13 cellular contexts compared by ENCODE assay signal in genomic region chr6:46719099-46719498, GRCh38. TPM values are rescaled to one million over a fixed set of nuclear protein-coding genes. Genes with fewer than 3 reads are reported as not detected.
DNase-seq lines count a peak whose midpoint lies in the region; ATAC-seq lines count a peak whose summit lies in the region.
"Had no signal": no experiment of that assay in that cellular context is flagged by ENCODE, and none has a peak within 500 bp of the region (broad histone marks: within the 10 kb centered on the region; RNA-seq: fewer than 3 reads in every experiment).

No MANE protein-coding gene starts in this region.

- H3K36me3 Mint-ChIP-seq in activated T-cell treated with anti-CD3 and anti-CD28 coated beads, Interleukin-2, amount 50 U/mL, for 72 hours (ENCODE audit: insufficient read depth in 2 of 2) = no peaks in the 10 kb centered on the region
- H3K36me3 Mint-ChIP-seq in activated T-cell treated with anti-CD3 and anti-CD28 coated beads, Interleukin-2, amount 50 U/mL, for 24 hours (ENCODE audit: low read depth) = no peaks in the 10 kb centered on the region
- no peaks in the 10 kb centered on the region for H3K36me3 Mint-ChIP-seq in stimulated activated effector memory CD8-positive, alpha-beta T cell treated with anti-CD3 and anti-CD28 coated beads, Interleukin-12 subunit alpha, Interleukin-12 subunit beta, amount 100 ng/mL, for 72 hours

- H3K4me3 Mint-ChIP-seq in activated T-cell treated with anti-CD3 and anti-CD28 coated beads, Interleukin-2, amount 50 U/mL, for 72 hours = no peak overlapping the region
- H3K4me3 Mint-ChIP-seq in activated T-cell treated with anti-CD3 and anti-CD28 coated beads, Interleukin-2, amount 50 U/mL, for 24 hours = no peak overlapping the region
- no peak overlapping the region for H3K4me3 Mint-ChIP-seq in stimulated activated effector memory CD8-positive, alpha-beta T cell treated with anti-CD3 and anti-CD28 coated beads, Interleukin-12 subunit alpha, Interleukin-12 subunit beta, amount 100 ng/mL, for 72 hours

- H3K9me3 Mint-ChIP-seq in activated T-cell treated with anti-CD3 and anti-CD28 coated beads, Interleukin-2, amount 50 U/mL, for 72 hours = no peaks in the 10 kb centered on the region
- no peaks in the 10 kb centered on the region for H3K9me3 Mint-ChIP-seq in activated T-cell treated with anti-CD3 and anti-CD28 coated beads, Interleukin-2, amount 50 U/mL, for 24 hours
- H3K9me3 Mint-ChIP-seq in stimulated activated effector memory CD8-positive, alpha-beta T cell treated with anti-CD3 and anti-CD28 coated beads, Interleukin-12 subunit alpha, Interleukin-12 subunit beta, amount 100 ng/mL, for 72 hours = no peaks in the 10 kb centered on the region

- ATAC-seq in activated T-cell treated with anti-CD3 and anti-CD28 coated beads, Interleukin-2, amount 50 U/mL, for 72 hours (replicated peaks in 1 of 2) = peak; percentile 62 to 85
- peak; percentile 71 for ATAC-seq in stimulated activated effector memory CD8-positive, alpha-beta T cell treated with anti-CD3 and anti-CD28 coated beads, Interleukin-12 subunit alpha, Interleukin-12 subunit beta, amount 100 ng/mL, for 72 hours
- no peak for ATAC-seq in HG03521 (IDR thresholded peaks at IDR 0.05; ENCODE audit: unreplicated experiment)
- ATAC-seq: upper lobe of right lung had no signal

- peaks cover 33% of the 10 kb centered on the region for H3K27me3 Mint-ChIP-seq in activated T-cell treated with anti-CD3 and anti-CD28 coated beads, Interleukin-2, amount 50 U/mL, for 72 hours (ENCODE audit: low read depth)
- H3K27me3 Mint-ChIP-seq in activated T-cell treated with anti-CD3 and anti-CD28 coated beads, Interleukin-2, amount 50 U/mL, for 24 hours = peaks cover 44% of the 10 kb centered on the region

- no peak overlapping the region for H3K27ac Mint-ChIP-seq in activated T-cell treated with anti-CD3 and anti-CD28 coated beads, Interleukin-2, amount 50 U/mL, for 72 hours
- H3K27ac Mint-ChIP-seq in activated T-cell treated with anti-CD3 and anti-CD28 coated beads, Interleukin-2, amount 50 U/mL, for 24 hours = no peak overlapping the region
- H3K27ac Mint-ChIP-seq in stimulated activated effector memory CD8-positive, alpha-beta T cell treated with anti-CD3 and anti-CD28 coated beads, Interleukin-12 subunit alpha, Interleukin-12 subunit beta, amount 100 ng/mL, for 72 hours = no peak overlapping the region

- peaks cover 7% of the 10 kb centered on the region for H3K4me1 Mint-ChIP-seq in activated T-cell treated with anti-CD3 and anti-CD28 coated beads, Interleukin-2, amount 50 U/mL, for 72 hours (ENCODE audit: low read depth)
- peaks cover 2% of the 10 kb centered on the region for H3K4me1 Mint-ChIP-seq in activated T-cell treated with anti-CD3 and anti-CD28 coated beads, Interleukin-2, amount 50 U/mL, for 24 hours (ENCODE audit: low read depth)
- no peaks in the 10 kb centered on the region for H3K4me1 Mint-ChIP-seq in stimulated activated effector memory CD8-positive, alpha-beta T cell treated with anti-CD3 and anti-CD28 coated beads, Interleukin-12 subunit alpha, Interleukin-12 subunit beta, amount 100 ng/mL, for 72 hours

- DNase-seq in activated T-cell treated with anti-CD3 and anti-CD28 coated beads, Interleukin-2, amount 50 U/mL, for 72 hours = peak in 1 of 2 donors; percentile 4
- DNase-seq in activated T-cell treated with anti-CD3 and anti-CD28 coated beads, Interleukin-2, amount 50 U/mL, for 24 hours = no peak
- peak; percentile 8 to 9 for DNase-seq in SW 1271 (lab: John Stamatoyannopoulos, UW)
- DNase-seq in fibroblast of peridontal ligament (ENCODE audit: extremely low read depth) = peak; percentile 18
- no peak for DNase-seq in stimulated activated effector memory CD8-positive, alpha-beta T cell treated with anti-CD3 and anti-CD28 coated beads, Interleukin-12 subunit alpha, Interleukin-12 subunit beta, amount 100 ng/mL, for 72 hours (ENCODE audit: low spot score in 2 of 2)
- no peak for DNase-seq in NCI-H1694 treated with DMSO at 0.1 percent for 48 hours (lab: John Stamatoyannopoulos, UW)
- DNase-seq in midbrain (lab: John Stamatoyannopoulos, UW) = no peak
- DNase-seq: activated effector memory CD4-positive, alpha-beta T cell treated with Interleukin-2 at 50 U/mL for 16 hours; hippocampal formation; occipital lobe; upper lobe of right lung had no signal

RNA-seq across cellular contexts. Expression of gene PLA2G7, which starts 16.1 kb away (rescaled TPM):
- total RNA-seq in activated T-cell treated with anti-CD3 and anti-CD28 coated beads, Interleukin-2, amount 50 U/mL, for 72 hours = not detected
- total RNA-seq: T-helper 1 cell treated with Interleukin-12 subunit alpha and Interleukin-12 subunit beta and Interleukin-4 antibody, amounts not matched to agents 30 ng/mL and 1 ng/mL, for 36 hours had no signal

RNA-seq across cellular contexts. Expression of gene ANKRD66, which starts 27.6 kb away (rescaled TPM):
- not detected for total RNA-seq in activated T-cell treated with anti-CD3 and anti-CD28 coated beads, Interleukin-2, amount 50 U/mL, for 72 hours
- total RNA-seq: T-helper 1 cell treated with Interleukin-12 subunit alpha and Interleukin-12 subunit beta and Interleukin-4 antibody, amounts not matched to agents 30 ng/mL and 1 ng/mL, for 36 hours; upper lobe of right lung had no signal

RNA-seq across cellular contexts. Expression of gene TDRD6, which starts 31.4 kb away (rescaled TPM):
- total RNA-seq in activated T-cell treated with anti-CD3 and anti-CD28 coated beads, Interleukin-2, amount 50 U/mL, for 72 hours = not detected
- total RNA-seq: T-helper 1 cell treated with Interleukin-12 subunit alpha and Interleukin-12 subunit beta and Interleukin-4 antibody, amounts not matched to agents 30 ng/mL and 1 ng/mL, for 36 hours had no signal

Comparison
In these comparisons a context has a peak if more than half of its experiments do, and no peak if none do; other contexts are left out.
1. DNase-seq: peak in SW 1271 (2 of 2) and fibroblast of peridontal ligament (single experiment); none in activated T-cell treated with anti-CD3 and anti-CD28 coated beads, Interleukin-2, amount 50 U/mL, for 24 hours (single experiment), stimulated activated effector memory CD8-positive, alpha-beta T cell treated with anti-CD3 and anti-CD28 coated beads, Interleukin-12 subunit alpha, Interleukin-12 subunit beta, amount 100 ng/mL, for 72 hours (0 of 2), NCI-H1694 treated with DMSO at 0.1 percent for 48 hours (single experiment) and midbrain (single experiment).